Comparison of ENCODE assay signal across 33 cellular contexts in the genomic region with DNA sequence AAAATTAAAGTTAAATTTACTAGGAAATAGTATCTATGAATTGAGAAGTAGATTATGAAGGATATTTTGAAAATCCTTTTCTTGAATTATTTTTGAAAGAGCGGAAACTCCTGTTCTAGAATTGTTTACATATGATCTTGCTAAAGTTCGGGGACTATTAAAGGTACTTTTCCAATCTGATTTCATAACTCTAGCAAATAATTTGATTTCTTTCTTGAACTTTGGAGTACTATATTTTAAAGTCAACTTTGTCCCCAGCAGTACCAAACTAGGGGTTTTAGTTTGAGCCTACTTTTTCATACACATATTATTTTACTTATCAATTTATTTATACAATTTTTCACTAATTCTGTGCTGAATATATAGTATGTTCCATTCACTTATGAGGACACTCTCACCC.
"Had no signal": no experiment of that assay in that cellular context is flagged by ENCODE, and none has a peak within 500 bp of the region (broad histone marks: within the 10 kb centered on the region; RNA-seq: fewer than 3 reads in every experiment).

No MANE protein-coding gene starts in this region.

- H3K27ac Mint-ChIP-seq: activated CD4-positive, alpha-beta memory T cell treated with anti-CD3 and anti-CD28 coated beads, Interleukin-2, amount 10 ng/mL, durations not matched to agents 7 days and 5 days; activated CD4-positive, alpha-beta T cell treated with anti-CD3 and anti-CD28 coated beads for 36 hours; activated CD4-positive, alpha-beta T cell treated with anti-CD3 and anti-CD28 coated beads, Interleukin-2, amount 10 ng/mL, durations not matched to agents 7 days and 5 days; activated CD8-positive, alpha-beta memory T cell treated with anti-CD3 and anti-CD28 coated beads, Interleukin-2, amount 10 ng/mL, durations not matched to agents 7 days and 5 days; activated CD8-positive, alpha-beta T cell treated with anti-CD3 and anti-CD28 coated beads, Interleukin-2, amount 10 ng/mL, durations not matched to agents 7 days and 5 days; activated naive CD4-positive, alpha-beta T cell treated with anti-CD3 and anti-CD28 coated beads for 36 hours; activated naive CD4-positive, alpha-beta T cell treated with anti-CD3 and anti-CD28 coated beads, Interleukin-2, amount 50 U/mL, for 72 hours; activated naive CD8-positive, alpha-beta T cell treated with anti-CD3 and anti-CD28 coated beads for 36 hours; activated T-cell treated with anti-CD3 and anti-CD28 coated beads, Interleukin-2, amount 50 U/mL, for 24 hours; T-helper 1 cell treated with Interleukin-12 subunit alpha and Interleukin-12 subunit beta and Interleukin-4 antibody, amounts not matched to agents 30 μg/mL and 1 μg/mL, for 36 hours; T-helper 2 cell treated with Interferon-gamma antibody and Interleukin-4, amounts not matched to agents 5 μg/mL and 100 μg/mL, for 36 hours had no signal

- H3K9me3 Mint-ChIP-seq: activated CD4-positive, alpha-beta memory T cell treated with anti-CD3 and anti-CD28 coated beads, Interleukin-2, amount 10 ng/mL, durations not matched to agents 7 days and 5 days; activated CD4-positive, alpha-beta T cell treated with anti-CD3 and anti-CD28 coated beads, Interleukin-2, amount 10 ng/mL, durations not matched to agents 7 days and 5 days; activated naive CD4-positive, alpha-beta T cell treated with anti-CD3 and anti-CD28 coated beads for 36 hours; activated naive CD4-positive, alpha-beta T cell treated with anti-CD3 and anti-CD28 coated beads, Interleukin-2, amount 50 U/mL, for 72 hours; T-helper 1 cell treated with Interleukin-12 subunit alpha and Interleukin-12 subunit beta and Interleukin-4 antibody, amounts not matched to agents 30 μg/mL and 1 μg/mL, for 36 hours; T-helper 2 cell treated with Interferon-gamma antibody and Interleukin-4, amounts not matched to agents 5 μg/mL and 100 μg/mL, for 36 hours had no signal

- H3K4me1 ChIP-seq: breast epithelium had no signal

- H3K27ac ChIP-seq: adrenal gland, body of pancreas, brain microvascular endothelial cell, breast epithelium, VCaP had no signal

- H3K4me3 ChIP-seq: adrenal gland, body of pancreas, breast epithelium had no signal

- H3K4me3 Mint-ChIP-seq: activated CD4-positive, alpha-beta memory T cell treated with anti-CD3 and anti-CD28 coated beads, Interleukin-2, amount 10 ng/mL, durations not matched to agents 7 days and 5 days; activated CD4-positive, alpha-beta T cell treated with anti-CD3 and anti-CD28 coated beads for 36 hours; activated CD4-positive, alpha-beta T cell treated with anti-CD3 and anti-CD28 coated beads, Interleukin-2, amount 10 ng/mL, durations not matched to agents 7 days and 5 days; activated CD8-positive, alpha-beta memory T cell treated with anti-CD3 and anti-CD28 coated beads, Interleukin-2, amount 10 ng/mL, durations not matched to agents 7 days and 5 days; activated CD8-positive, alpha-beta T cell treated with anti-CD3 and anti-CD28 coated beads, Interleukin-2, amount 10 ng/mL, durations not matched to agents 7 days and 5 days; activated naive CD4-positive, alpha-beta T cell treated with anti-CD3 and anti-CD28 coated beads for 36 hours; activated naive CD8-positive, alpha-beta T cell treated with anti-CD3 and anti-CD28 coated beads for 36 hours; activated T-cell treated with anti-CD3 and anti-CD28 coated beads, Interleukin-2, amount 50 U/mL, for 24 hours; T-helper 1 cell treated with Interleukin-12 subunit alpha and Interleukin-12 subunit beta and Interleukin-4 antibody, amounts not matched to agents 30 μg/mL and 1 μg/mL, for 36 hours; T-helper 2 cell treated with Interferon-gamma antibody and Interleukin-4, amounts not matched to agents 5 μg/mL and 100 μg/mL, for 36 hours had no signal

- H3K36me3 Mint-ChIP-seq: activated CD8-positive, alpha-beta memory T cell treated with anti-CD3 and anti-CD28 coated beads, Interleukin-2, amount 10 ng/mL, durations not matched to agents 7 days and 5 days; activated naive CD4-positive, alpha-beta T cell treated with anti-CD3 and anti-CD28 coated beads, Interleukin-2, amount 50 U/mL, for 72 hours; activated naive CD8-positive, alpha-beta T cell treated with anti-CD3 and anti-CD28 coated beads for 36 hours had no signal

- H3K27me3 Mint-ChIP-seq: activated CD4-positive, alpha-beta memory T cell treated with anti-CD3 and anti-CD28 coated beads, Interleukin-2, amount 10 ng/mL, durations not matched to agents 7 days and 5 days; activated CD4-positive, alpha-beta T cell treated with anti-CD3 and anti-CD28 coated beads for 36 hours; activated CD4-positive, alpha-beta T cell treated with anti-CD3 and anti-CD28 coated beads, Interleukin-2, amount 10 ng/mL, durations not matched to agents 7 days and 5 days; activated CD8-positive, alpha-beta memory T cell treated with anti-CD3 and anti-CD28 coated beads, Interleukin-2, amount 10 ng/mL, durations not matched to agents 7 days and 5 days; activated naive CD8-positive, alpha-beta T cell treated with anti-CD3 and anti-CD28 coated beads for 36 hours; activated T-cell treated with anti-CD3 and anti-CD28 coated beads, Interleukin-2, amount 50 U/mL, for 24 hours had no signal

- ATAC-seq: activated CD4-positive, alpha-beta T cell treated with anti-CD3 and anti-CD28 coated beads for 36 hours; activated CD4-positive, CD25-positive, alpha-beta regulatory T cell treated with anti-CD3 and anti-CD28 coated beads, Interleukin-2, amount 50 U/mL, for 24 hours; activated CD8-positive, alpha-beta memory T cell treated with anti-CD3 and anti-CD28 coated beads, Interleukin-2, amount 10 ng/mL, durations not matched to agents 7 days and 5 days; activated CD8-positive, alpha-beta T cell treated with anti-CD3 and anti-CD28 coated beads, Interleukin-2, amount 10 ng/mL, durations not matched to agents 7 days and 5 days; activated naive CD4-positive, alpha-beta T cell treated with anti-CD3 and anti-CD28 coated beads, Interleukin-2, amount 50 U/mL, for 72 hours; body of pancreas had no signal

- H3K36me3 ChIP-seq: adrenal gland, brain microvascular endothelial cell, breast epithelium had no signal

- DNase-seq: activated CD4-positive, alpha-beta memory T cell treated with anti-CD3 and anti-CD28 coated beads, Interleukin-2, amount 10 ng/mL, durations not matched to agents 7 days and 5 days; activated CD4-positive, alpha-beta T cell treated with anti-CD3 and anti-CD28 coated beads for 1 hour; activated CD4-positive, alpha-beta T cell treated with anti-CD3 and anti-CD28 coated beads for 36 hours; activated CD4-positive, alpha-beta T cell treated with anti-CD3 and anti-CD28 coated beads for 48 hours; activated CD4-positive, alpha-beta T cell treated with anti-CD3 and anti-CD28 coated beads, Interleukin-2, amount 10 ng/mL, durations not matched to agents 7 days and 5 days; activated CD4-positive, alpha-beta T cell treated with anti-CD3 and anti-CD28 coated beads, Interleukin-2, amount 50 U/mL, for 48 hours; activated CD4-positive, CD25-positive, alpha-beta regulatory T cell; activated CD8-positive, alpha-beta memory T cell treated with anti-CD3 and anti-CD28 coated beads for 24 hours; activated CD8-positive, alpha-beta memory T cell treated with anti-CD3 and anti-CD28 coated beads, Interleukin-2, amount 10 ng/mL, durations not matched to agents 7 days and 5 days; activated CD8-positive, alpha-beta memory T cell treated with anti-CD3 and anti-CD28 coated beads, Interleukin-2, amount 50 U/mL, for 48 hours; activated CD8-positive, alpha-beta T cell treated with anti-CD3 and anti-CD28 coated beads, Interleukin-2, amount 10 ng/mL, durations not matched to agents 7 days and 5 days; activated effector memory CD4-positive, alpha-beta T cell treated with anti-CD3 and anti-CD28 coated beads, Interleukin-2, amount 50 U/mL, for 16 hours; activated gamma-delta T cell treated with Interleukin-2 at 50 U/mL for 16 hours; activated naive CD4-positive, alpha-beta T cell; activated naive CD4-positive, alpha-beta T cell treated with anti-CD3 and anti-CD28 coated beads for 36 hours; activated naive CD4-positive, alpha-beta T cell treated with anti-CD3 and anti-CD28 coated beads, Interleukin-2, amount 50 U/mL, for 16 hours; activated naive CD8-positive, alpha-beta T cell treated with anti-CD3 and anti-CD28 coated beads for 36 hours; activated T-cell treated with anti-CD3 and anti-CD28 coated beads, Interleukin-2, amount 50 U/mL, for 24 hours; activated T-cell treated with anti-CD3 and anti-CD28 coated beads, Interleukin-2, amount 50 U/mL, for 48 hours; adrenal gland; amniotic stem cell; aorta; body of pancreas; brain microvascular endothelial cell; central memory CD4-positive, alpha-beta T cell; T-helper 2 cell; T-helper 9 cell had no signal

- H3K27me3 ChIP-seq: adrenal gland, body of pancreas, brain microvascular endothelial cell, breast epithelium had no signal

- H3K4me1 Mint-ChIP-seq: activated CD4-positive, alpha-beta memory T cell treated with anti-CD3 and anti-CD28 coated beads, Interleukin-2, amount 10 ng/mL, durations not matched to agents 7 days and 5 days; activated CD4-positive, alpha-beta T cell treated with anti-CD3 and anti-CD28 coated beads for 36 hours; activated CD8-positive, alpha-beta memory T cell treated with anti-CD3 and anti-CD28 coated beads, Interleukin-2, amount 10 ng/mL, durations not matched to agents 7 days and 5 days; activated naive CD8-positive, alpha-beta T cell treated with anti-CD3 and anti-CD28 coated beads for 36 hours had no signal

- H3K9me3 ChIP-seq: adrenal gland, body of pancreas, breast epithelium had no signal
